12 cellular contexts compared by ENCODE assay signal in genomic region chr20:35264755-35265154, GRCh38. TPM values are rescaled to one million over a fixed set of nuclear protein-coding genes. Genes with fewer than 3 reads are reported as not detected.
DNase-seq lines count a peak whose midpoint lies in the region; ATAC-seq and TF ChIP-seq lines count a peak whose summit lies in the region.
"Had no signal": no experiment of that assay in that cellular context is flagged by ENCODE, and none has a peak within 500 bp of the region (broad histone marks: within the 10 kb centered on the region; RNA-seq: fewer than 3 reads in every experiment).

No MANE protein-coding gene starts in this region.

- H2BK5ac ChIP-seq in mesendoderm (ENCODE audit: low read length): no peak overlapping the region

- H3K4me3 ChIP-seq in MG63 (no peak overlapping the region), body of pancreas (no peak overlapping the region), mesendoderm (ENCODE audit: low read length) (no peak overlapping the region)
- H3K4me3 ChIP-seq: dorsolateral prefrontal cortex had no signal

- 54 to 80% methylated on average over 1 of the region's 1 CpG for WGBS in body of pancreas, 2 donors
- no CpG with 5 or more reads among the region's 1 CpG for WGBS in mesendoderm (ENCODE audit: extremely low coverage, insufficient coverage, low lambda C conversion rate)

- H4K5ac ChIP-seq in mesendoderm (ENCODE audit: low read length): no peak overlapping the region

- H4K8ac ChIP-seq in mesendoderm (ENCODE audit: low read depth, low read length): no peak overlapping the region

- H3K4me1 ChIP-seq in body of pancreas: peaks cover 25% of the 10 kb centered on the region
- peaks cover 7% of the 10 kb centered on the region for H3K4me1 ChIP-seq in mesendoderm (ENCODE audit: control insufficient read depth, low read depth, low read length)

- H2BK15ac ChIP-seq in mesendoderm (replicated peaks; ENCODE audit: low read depth): no peak overlapping the region

- TF ChIP-seq CTCF in body of pancreas (IDR thresholded peaks at IDR 0.05): no peak

- H3K36me3 ChIP-seq in MG63 (peaks cover 3% of the 10 kb centered on the region), body of pancreas (replicated peaks in 1 of 2; ENCODE audit: insufficient read depth in 1 of 2, low read depth in 2 of 2) (no peaks in the 10 kb centered on the region), mesendoderm (ENCODE audit: control insufficient read depth, insufficient read depth, low read length) (no peaks in the 10 kb centered on the region)

- H3K23ac ChIP-seq in mesendoderm (ENCODE audit: low read length): no peak overlapping the region

- H3K27me3 ChIP-seq in MG63: no peaks in the 10 kb centered on the region
- no peaks in the 10 kb centered on the region for H3K27me3 ChIP-seq in body of pancreas
- no peaks in the 10 kb centered on the region for H3K27me3 ChIP-seq in mesendoderm (ENCODE audit: insufficient read depth, low read length, poor library complexity)
- H3K27me3 ChIP-seq: dorsolateral prefrontal cortex had no signal

- DNase-seq in ELF-1 (ENCODE audit: low read depth, low spot score) (peak; percentile 92), MG63 (peak; percentile 52), body of pancreas (peak in 1 of 4 donors; percentile 26), mesendoderm (peak; percentile 84), AG20443 (ENCODE audit: low spot score) (no peak), mesenteric fat pad (ENCODE audit: low spot score) (no peak)
- DNase-seq: activated CD8-positive, alpha-beta memory T cell treated with anti-CD3 and anti-CD28 coated beads, Interleukin-2, amount 50 U/mL, for 48 hours; DMS79 treated with DMSO at 0.1 percent for 48 hours; dorsolateral prefrontal cortex; NCI-H1417 treated with DMSO at 0.1 percent for 48 hours had no signal

- H3K9ac ChIP-seq in mesendoderm (ENCODE audit: low read length): no peak overlapping the region

- H3K4me2 ChIP-seq in mesendoderm (ENCODE audit: low read length): no peak overlapping the region

- no peaks in the 10 kb centered on the region for H3K79me2 ChIP-seq in mesendoderm (ENCODE audit: control insufficient read depth, insufficient read depth, low read length)

- H3K27ac ChIP-seq in body of pancreas (peak overlapping the region in 3 of 4 donors; percentile 86 to 91 (median 88)), mesendoderm (ENCODE audit: low read depth, low read length) (no peak overlapping the region)

- no peak overlapping the region for H2BK120ac ChIP-seq in mesendoderm (ENCODE audit: low read depth, low read length)

- H3K56ac ChIP-seq in mesendoderm (ENCODE audit: low read length): no peak overlapping the region

- H3K9me3 ChIP-seq in MG63 (no peaks in the 10 kb centered on the region), body of pancreas (no peaks in the 10 kb centered on the region)

- no peak overlapping the region for H3K4ac ChIP-seq in mesendoderm (ENCODE audit: low read depth, low read length)

- H3K18ac ChIP-seq in mesendoderm (ENCODE audit: low read length): no peak overlapping the region

- H3K79me1 ChIP-seq in mesendoderm (ENCODE audit: low read length): no peaks in the 10 kb centered on the region

- intact Hi-C loops in body of pancreas (cut with DNase I): no loop called here

- ATAC-seq in body of pancreas (no peak), HG03571 (IDR thresholded peaks at IDR 0.05; ENCODE audit: unreplicated experiment) (no peak), GM21390 (IDR thresholded peaks at IDR 0.05; ENCODE audit: unreplicated experiment) (no peak)

- H2AK5ac ChIP-seq in mesendoderm (ENCODE audit: low read length): no peak overlapping the region

- TF ChIP-seq POLR2A in body of pancreas (IDR thresholded peaks at IDR 0.05): no peak

RNA-seq across cellular contexts. Expression of gene MMP24OS, which starts 13.2 kb away (rescaled TPM):
- 4.4 and 4.7 TPM in 2 replicates for total RNA-seq in MG63 (2014; rRNA removed; shearing (Covaris generic); ENCODE audit: low replicate concordance)
- 10 to 100 TPM; 20.4 to 27.5 TPM for total RNA-seq in body of pancreas
- 13.0 TPM for polyA plus RNA-seq in mesendoderm (2013, experiment 1 of 2)
- 12.7 TPM for polyA plus RNA-seq in mesendoderm (2013, experiment 2 of 2)
- 87.6 TPM for total RNA-seq in mesenteric fat pad

RNA-seq across cellular contexts. Expression of gene EIF6, which starts 19.8 kb away (rescaled TPM):
- 211 and 491 TPM in 2 replicates for total RNA-seq in MG63 (2014; rRNA removed; shearing (Covaris generic); ENCODE audit: low replicate concordance)
- total RNA-seq in body of pancreas: 10 to 100 TPM; 23.3 to 35.6 TPM
- polyA plus RNA-seq in mesendoderm (2013, experiment 1 of 2): 164 TPM
- 168 TPM for polyA plus RNA-seq in mesendoderm (2013, experiment 2 of 2)
- 93.1 TPM for total RNA-seq in mesenteric fat pad

RNA-seq across cellular contexts. Expression of gene FAM83C, which starts 27.5 kb away (rescaled TPM):
- total RNA-seq in MG63 (2014; rRNA removed; shearing (Covaris generic); ENCODE audit: low replicate concordance): not detected in 2 replicates
- total RNA-seq in body of pancreas (not detected), mesenteric fat pad (not detected)
- 0.03 TPM for polyA plus RNA-seq in mesendoderm (2013, experiment 1 of 2)
- 0.01 TPM for polyA plus RNA-seq in mesendoderm (2013, experiment 2 of 2)

RNA-seq across cellular contexts. Expression of gene MMP24, which starts 38.3 kb away (rescaled TPM):
- 43.2 and 52.3 TPM in 2 replicates for total RNA-seq in MG63 (2014; rRNA removed; shearing (Covaris generic); ENCODE audit: low replicate concordance)
- 1 to 10 TPM; 3.0 to 9.3 TPM for total RNA-seq in body of pancreas
- 1.7 TPM for polyA plus RNA-seq in mesendoderm (2013, experiment 1 of 2)
- polyA plus RNA-seq in mesendoderm (2013, experiment 2 of 2): 1.7 TPM
- total RNA-seq in mesenteric fat pad: 0.35 TPM

Comparison
In these comparisons a context has a peak if more than half of its experiments do, and no peak if none do; other contexts are left out.
1. DNase-seq: peak in ELF-1 (single experiment), MG63 (single experiment) and mesendoderm (single experiment); none in AG20443 (single experiment) and mesenteric fat pad (single experiment).